In the genomic region with DNA sequence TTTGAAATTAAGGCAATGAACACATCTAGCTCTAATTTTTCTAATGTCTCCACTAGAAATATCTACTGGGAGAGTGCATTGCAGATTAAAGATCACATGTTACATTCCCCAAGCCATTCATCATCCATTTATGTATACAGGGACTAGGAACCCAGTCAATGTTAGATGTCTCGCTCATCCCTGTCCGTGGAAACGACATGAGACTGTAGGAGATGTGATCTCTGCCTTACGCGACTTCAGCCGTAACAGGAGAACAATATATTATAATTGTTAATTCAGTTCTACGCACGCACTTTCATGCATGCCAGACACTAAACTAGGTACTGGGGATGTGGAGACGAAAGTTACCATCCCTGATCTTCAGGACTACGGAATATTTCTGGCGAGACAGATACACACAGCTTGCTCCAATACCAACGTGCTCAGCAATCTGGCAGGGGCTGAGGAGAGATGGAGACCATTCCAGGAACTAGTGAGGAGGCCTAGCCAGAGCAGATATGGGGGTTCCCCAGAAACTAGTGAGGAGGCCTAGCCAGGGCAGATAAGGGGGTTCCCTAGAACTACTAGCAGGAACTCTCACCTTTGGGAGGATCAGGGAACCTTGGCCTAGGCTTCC, we compare ENCODE assay signal across 8 cellular contexts. TPM values are rescaled to one million over a fixed set of nuclear protein-coding genes. Genes with fewer than 3 reads are reported as not detected.
DNase-seq lines count a peak whose midpoint lies in the region; ATAC-seq and TF ChIP-seq lines count a peak whose summit lies in the region.

No MANE protein-coding gene starts in this region.

- in situ Hi-C loops in gastrocnemius medialis (cut with MboI; ENCODE audit: low sequenced_read_pairs in 4 of 4) = loop anchor here in 1 of 4 donors (25.0 kb wide), 1 partner anchor 183 kb away; no protein-coding TSS in a partner anchor

- peaks cover 20% of the 10 kb centered on the region for H3K36me3 Mint-ChIP-seq in activated CD4-positive, alpha-beta memory T cell treated with anti-CD3 and anti-CD28 coated beads for 36 hours

- H3K36me3 ChIP-seq in DOHH2 (ENCODE audit: control insufficient read depth, low read length) = peaks cover 29% of the 10 kb centered on the region
- peaks cover 0 to 28% (median 18%) of the 10 kb centered on the region in 9 donors for H3K36me3 ChIP-seq in heart left ventricle
- peaks cover 0 to 8% of the 10 kb centered on the region in 2 donors for H3K36me3 ChIP-seq in gastrocnemius medialis

- no peaks in the 10 kb centered on the region for H3K9me3 ChIP-seq in DOHH2 (ENCODE audit: control insufficient read depth, insufficient read depth, low read length)
- H3K9me3 ChIP-seq in heart left ventricle = no peaks in the 10 kb centered on the region
- H3K9me3 ChIP-seq in gastrocnemius medialis = no peaks in the 10 kb centered on the region

- peak overlapping the region; percentile 92 for H3K4me3 ChIP-seq in DOHH2 (ENCODE audit: low read length)
- H3K4me3 ChIP-seq in heart left ventricle = peak overlapping the region; percentile 52 to 80 (median 69)
- H3K4me3 ChIP-seq in gastrocnemius medialis = peak overlapping the region; percentile 61 to 89 (median 76)

- WGBS in heart left ventricle, 4 donors = 37 to 51% (median 42%) methylated on average over 12 of the region's 12 CpGs

- TF ChIP-seq CTCF in DOHH2 (IDR thresholded peaks at IDR 0.05; ENCODE audit: low read depth, low read length, poor library complexity, severe bottlenecking) = no peak
- TF ChIP-seq CTCF in heart left ventricle (IDR thresholded peaks at IDR 0.05) = no peak
- no peak for TF ChIP-seq CTCF in gastrocnemius medialis (IDR thresholded peaks at IDR 0.05 in 4 of 5, conservative IDR thresholded peaks at IDR 0.05 in 1 of 5)

- H3K9me2 ChIP-seq in DOHH2 (replicated peaks; ENCODE audit: control insufficient read depth, low read length) = no peaks in the 10 kb centered on the region

- peak; percentile 40 for DNase-seq in activated CD4-positive, alpha-beta memory T cell treated with anti-CD3 and anti-CD28 coated beads for 36 hours
- DNase-seq in heart left ventricle (no peak), gastrocnemius medialis (no peak), superior temporal gyrus (ENCODE audit: extremely low spot score) (no peak), NCI-H1092 treated with DMSO at 0.1 percent for 48 hours (lab: John Stamatoyannopoulos, UW) (no peak)

- peak overlapping the region; percentile 96 for H3K4me2 ChIP-seq in DOHH2 (ENCODE audit: low read length)

- peak overlapping the region; percentile 95 for H3K4me3 Mint-ChIP-seq in activated CD4-positive, alpha-beta memory T cell treated with anti-CD3 and anti-CD28 coated beads for 36 hours

- H3K27ac ChIP-seq in DOHH2 (ENCODE audit: low read depth, low read length) (peak overlapping the region; percentile 61), heart left ventricle (peak overlapping the region in 11 of 12 donors; percentile 76 to 95 (median 90)), gastrocnemius medialis (peak overlapping the region; percentile 85 to 96 (median 90))

- intact Hi-C loops in activated CD4-positive, alpha-beta memory T cell treated with anti-CD3 and anti-CD28 coated beads for 36 hours (cut with micrococcal nuclease) = loop anchor here (1.0 kb wide), 6 partner anchors 14 to 242 kb away; a partner anchor contains a TSS
- intact Hi-C loops in heart left ventricle (cut with DNase I) = loop anchor here in 2 of 10 donors (5.0 to 10.0 kb wide), 2 partner anchors 688 to 1040 kb away; no protein-coding TSS in a partner anchor
- intact Hi-C loops in gastrocnemius medialis (cut with DNase I; ENCODE audit: low total_unique reads) = loop anchor here (1.0 to 5.0 kb wide), 3 partner anchors 21 to 92 kb away; a partner anchor contains a TSS

- H3F3A ChIP-seq in DOHH2 (ENCODE audit: control insufficient read depth, insufficient read depth) = 0 out of 2 replicates have a peak, but pooled peaks cover 2% of the 10 kb centered on the region

- H3K27ac Mint-ChIP-seq in activated CD4-positive, alpha-beta memory T cell treated with anti-CD3 and anti-CD28 coated beads for 36 hours = peak overlapping the region; percentile 96

- no peaks in the 10 kb centered on the region for H4K20me1 ChIP-seq in DOHH2 (ENCODE audit: control insufficient read depth, insufficient read depth, low read depth, low read length)

- ATAC-seq in HG02588 (IDR thresholded peaks at IDR 0.05; ENCODE audit: unreplicated experiment) (peak; percentile 26), heart left ventricle (peak in 1 of 4 donors; percentile 6), gastrocnemius medialis (peak in 1 of 2 donors; percentile 12), GM21423 (IDR thresholded peaks at IDR 0.05; ENCODE audit: unreplicated experiment) (no peak)

- H3K27me3 Mint-ChIP-seq in activated CD4-positive, alpha-beta memory T cell treated with anti-CD3 and anti-CD28 coated beads for 36 hours = no peaks in the 10 kb centered on the region

- POLR2A ChIA-PET in activated CD4-positive, alpha-beta memory T cell treated with anti-CD3 and anti-CD28 coated beads for 36 hours (lab: Charles Lee) = interaction anchor here (0.6 to 1.8 kb wide), 5 partner anchors 18 to 394 kb away, joined by 3 to 8 read pairs (median 7); a partner anchor contains a TSS

- TF ChIP-seq POLR2A in heart left ventricle (IDR thresholded peaks at IDR 0.05) = no peak
- no peak for TF ChIP-seq POLR2A in gastrocnemius medialis (IDR thresholded peaks at IDR 0.05)

- no peaks in the 10 kb centered on the region for H3K9me3 Mint-ChIP-seq in activated CD4-positive, alpha-beta memory T cell treated with anti-CD3 and anti-CD28 coated beads for 36 hours

- H3K27me3 ChIP-seq in DOHH2 (ENCODE audit: control insufficient read depth, low read length) (no peaks in the 10 kb centered on the region), heart left ventricle (no peaks in the 10 kb centered on the region), gastrocnemius medialis (no peaks in the 10 kb centered on the region)

- H3K4me1 Mint-ChIP-seq in activated CD4-positive, alpha-beta memory T cell treated with anti-CD3 and anti-CD28 coated beads for 36 hours (ENCODE audit: low read depth) = peaks cover 34% of the 10 kb centered on the region

- CTCF ChIA-PET in activated CD4-positive, alpha-beta memory T cell treated with anti-CD3 and anti-CD28 coated beads for 36 hours (lab: Charles Lee) = interaction anchor here (0.9 kb wide), 1 partner anchor 11 kb away, joined by 3 read pairs; no protein-coding TSS in a partner anchor

- H3K79me2 ChIP-seq in DOHH2 (ENCODE audit: control insufficient read depth, low read length) = peaks cover 58% of the 10 kb centered on the region

- H3K4me1 ChIP-seq in DOHH2 (ENCODE audit: control insufficient read depth, low read length) (peaks cover 21% of the 10 kb centered on the region), heart left ventricle (peaks cover 0 to 26% (median 12%) of the 10 kb centered on the region in 12 donors), gastrocnemius medialis (peaks cover 17 to 37% of the 10 kb centered on the region in 2 donors)

RNA-seq across cellular contexts. Expression of a gene that starts 0.7 kb away (rescaled TPM):
- total RNA-seq in activated CD4-positive, alpha-beta memory T cell treated with anti-CD3 and anti-CD28 coated beads for 36 hours = 10 to 100 TPM; 40.1 to 43.9 TPM
- 10 to 100 TPM in 5 of 9 donors, 1 to 10 TPM in 4; 7.7 to 15.5 (median 11.1) TPM for total RNA-seq in heart left ventricle
- polyA plus RNA-seq in heart left ventricle = 10 to 100 TPM in 1 of 2 donors, 1 to 10 TPM in 1; 8.1 to 18.9 TPM
- total RNA-seq in gastrocnemius medialis = 10 to 100 TPM in 3 of 4 donors, 1 to 10 TPM in 1; 9.8 to 23.1 (median 11.5) TPM

RNA-seq across cellular contexts. Expression of a gene that starts 21.7 kb away (rescaled TPM):
- 1 to 10 TPM; 7.3 to 8.8 TPM for total RNA-seq in activated CD4-positive, alpha-beta memory T cell treated with anti-CD3 and anti-CD28 coated beads for 36 hours
- total RNA-seq in heart left ventricle = 1 to 10 TPM; 5.3 to 9.5 (median 7.6) TPM
- polyA plus RNA-seq in heart left ventricle = 1 to 10 TPM; 4.0 to 5.4 TPM
- total RNA-seq in gastrocnemius medialis = 1 to 10 TPM; 4.5 to 5.8 (median 5.6) TPM

RNA-seq across cellular contexts. Expression of a gene that starts 35.6 kb away (rescaled TPM):
- total RNA-seq in activated CD4-positive, alpha-beta memory T cell treated with anti-CD3 and anti-CD28 coated beads for 36 hours = 10 to 100 TPM; 41.7 to 42.3 TPM
- total RNA-seq in heart left ventricle = 10 to 100 TPM; 22.0 to 49.1 (median 31.8) TPM
- 10 to 100 TPM; 32.8 to 38.4 TPM for polyA plus RNA-seq in heart left ventricle
- total RNA-seq in gastrocnemius medialis = 10 to 100 TPM; 12.5 to 20.8 (median 16.2) TPM

RNA-seq across cellular contexts. Expression of a gene that starts 35.9 kb away (rescaled TPM):
- total RNA-seq in activated CD4-positive, alpha-beta memory T cell treated with anti-CD3 and anti-CD28 coated beads for 36 hours = 100 to 1,000 TPM; 142 to 149 TPM
- total RNA-seq in heart left ventricle (10 to 100 TPM; 65.0 to 90.8 (median 79.3) TPM), gastrocnemius medialis (100 to 1,000 TPM in 1 of 4 donors, 10 to 100 TPM in 3; 72.3 to 101 (median 79.4) TPM)
- polyA plus RNA-seq in heart left ventricle = 10 to 100 TPM; 38.4 to 99.3 TPM

RNA-seq across cellular contexts. Expression of a gene that starts 50.9 kb away (rescaled TPM):
- 10 to 100 TPM in 1 of 2 experiments, 1 to 10 TPM in 1; 9.8 to 10.7 TPM for total RNA-seq in activated CD4-positive, alpha-beta memory T cell treated with anti-CD3 and anti-CD28 coated beads for 36 hours
- 10 to 100 TPM; 30.6 to 88.5 (median 59.8) TPM for total RNA-seq in heart left ventricle
- polyA plus RNA-seq in heart left ventricle = 100 to 1,000 TPM in 1 of 2 donors, 10 to 100 TPM in 1; 66.1 to 168 TPM
- total RNA-seq in gastrocnemius medialis = 10 to 100 TPM in 2 of 4 donors, 1 to 10 TPM in 2; 3.4 to 12.4 (median 9.6) TPM
